Comparison of ENCODE assay signal across 9 cellular contexts in genomic region chr1:236497908-236498307, GRCh38.
"Had no signal": no experiment of that assay in that cellular context is flagged by ENCODE, and none has a peak within 500 bp of the region (broad histone marks: within the 10 kb centered on the region; RNA-seq: fewer than 3 reads in every experiment).

No MANE protein-coding gene starts in this region.

- ATAC-seq: GM23338 had no signal

- H3K4me3 ChIP-seq: GM23338 had no signal

- H2AFZ ChIP-seq: GM23338 had no signal

- H3K9me3 Mint-ChIP-seq: H9, HFFc6, IgD-negative memory B cell had no signal

- FAIRE-seq: H1, H54, HTR-8/SVneo had no signal

- H3K4me2 ChIP-seq: GM23338 had no signal

- DNase-seq: H9, HCEC 1CT, HFFc6, KG1 had no signal

- H3K27ac Mint-ChIP-seq: GM23338, HFFc6, IgD-negative memory B cell had no signal

- H3K4me3 Mint-ChIP-seq: GM23338, H9, HFFc6, IgD-negative memory B cell had no signal
